In genomic region chr13:25300861-25301346, GRCh38 we compare ENCODE assay signal across 1 cellular context.
TF ChIP-seq lines count a peak whose summit lies in the region.

No MANE protein-coding gene starts in this region.

TF ChIP-seq in GM23338, 12 proteins besides CTCF, POLR2A, EP300 and RAD21 (continued from another document):
- TF ChIP-seq ZNF462 (CRISPR knock-in tag; IDR thresholded peaks at IDR 0.05) (no peak), EZH2phosphoT487 (IDR thresholded peaks at IDR 0.05; ENCODE audit: unreplicated experiment) (no peak)
